ENCODE assay signal across 18 cellular contexts in the genomic region with DNA sequence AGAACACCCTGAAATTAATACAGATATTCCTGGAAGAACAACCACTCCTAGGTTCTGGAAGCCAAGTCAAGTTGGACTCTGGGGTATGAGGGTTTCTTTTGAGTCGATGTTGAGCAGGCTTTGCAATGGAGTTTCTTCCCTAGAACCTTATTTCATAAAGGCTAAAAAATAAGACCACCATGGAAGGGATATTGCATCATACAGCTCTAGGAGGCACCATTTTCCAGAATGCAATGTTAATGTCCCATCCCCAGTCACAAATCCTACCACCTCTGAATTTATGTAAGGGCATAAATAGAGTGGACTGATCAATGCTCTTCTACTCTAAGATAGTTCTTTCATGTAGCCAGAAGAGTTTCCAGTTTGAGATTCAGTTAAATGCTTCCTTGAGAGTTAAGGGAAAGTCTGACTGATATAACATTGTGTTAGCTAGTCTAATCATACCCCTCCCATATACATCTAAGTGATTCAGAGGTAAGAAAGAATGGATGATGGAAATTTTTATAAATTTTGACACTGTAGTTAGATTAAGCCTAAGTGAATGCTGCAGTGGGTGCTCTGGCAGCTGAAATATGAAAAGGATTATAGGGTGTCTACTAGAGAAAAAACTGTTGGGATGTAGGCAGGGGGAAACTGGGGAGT. TPM values are rescaled to one million over a fixed set of nuclear protein-coding genes. Genes with fewer than 3 reads are reported as not detected.
DNase-seq lines count a peak whose midpoint lies in the region; ATAC-seq and TF ChIP-seq lines count a peak whose summit lies in the region.
"Had no signal": no experiment of that assay in that cellular context is flagged by ENCODE, and none has a peak within 500 bp of the region (broad histone marks: within the 10 kb centered on the region; RNA-seq: fewer than 3 reads in every experiment).

No MANE protein-coding gene starts in this region.

- H3K36me3 Mint-ChIP-seq in activated T-cell treated with anti-CD3 and anti-CD28 coated beads, Interleukin-2, amount 50 U/mL, for 72 hours (ENCODE audit: insufficient read depth in 2 of 2): peaks cover 3 to 12% of the 10 kb centered on the region in 2 donors
- H3K36me3 Mint-ChIP-seq in central memory CD8-positive, alpha-beta T cell (ENCODE audit: insufficient read depth): peaks cover 5% of the 10 kb centered on the region
- H3K36me3 Mint-ChIP-seq in stimulated activated naive CD8-positive, alpha-beta T cell treated with anti-CD3 and anti-CD28 coated beads, Interleukin-15, Interleukin-2, amounts not matched to agents 100 ng/mL and 50 ng/mL, for 24 hours (ENCODE audit: low read depth): peaks cover 15% of the 10 kb centered on the region

- no peak for TF ChIP-seq POLR2A in upper lobe of left lung (IDR thresholded peaks at IDR 0.05)

- no peak overlapping the region for H2AFZ ChIP-seq in Karpas-422 (ENCODE audit: low read length)

- H3K4me2 ChIP-seq in Karpas-422 (ENCODE audit: low read depth, low read length, poor library complexity, severe bottlenecking): peak overlapping the region; percentile 62

- H3K4me3 ChIP-seq in Karpas-422 (ENCODE audit: low read length) (no peak overlapping the region), upper lobe of left lung (no peak overlapping the region)
- H3K4me3 ChIP-seq: right atrium auricular region had no signal

- 94 to 100% methylated on average over 1 of the region's 1 CpG for WGBS in upper lobe of left lung, 2 donors

- H3K27me3 Mint-ChIP-seq in activated T-cell treated with anti-CD3 and anti-CD28 coated beads, Interleukin-2, amount 50 U/mL, for 72 hours (ENCODE audit: low read depth): no peaks in the 10 kb centered on the region
- H3K27me3 Mint-ChIP-seq in central memory CD8-positive, alpha-beta T cell: no peaks in the 10 kb centered on the region
- no peaks in the 10 kb centered on the region for H3K27me3 Mint-ChIP-seq in stimulated activated naive CD8-positive, alpha-beta T cell treated with anti-CD3 and anti-CD28 coated beads, Interleukin-15, Interleukin-2, amounts not matched to agents 100 ng/mL and 50 ng/mL, for 24 hours

- H3K36me3 ChIP-seq in Karpas-422 (ENCODE audit: insufficient read depth, low read length) (no peaks in the 10 kb centered on the region; the same call in 1 of the 2 replicates), upper lobe of left lung (no peaks in the 10 kb centered on the region)
- H3K36me3 ChIP-seq: right atrium auricular region had no signal

- no peaks in the 10 kb centered on the region for H3K9me2 ChIP-seq in Karpas-422 (replicated peaks; ENCODE audit: insufficient read depth, low read length)

- no peaks in the 10 kb centered on the region for H3K9me3 ChIP-seq in Karpas-422 (ENCODE audit: low read length)
- no peaks in the 10 kb centered on the region for H3K9me3 ChIP-seq in upper lobe of left lung
- H3K9me3 ChIP-seq: right atrium auricular region had no signal

- H3K27me3 ChIP-seq in Karpas-422 (ENCODE audit: low read length) (no peaks in the 10 kb centered on the region), upper lobe of left lung (no peaks in the 10 kb centered on the region)
- H3K27me3 ChIP-seq: right atrium auricular region had no signal

- no peaks in the 10 kb centered on the region for H3K9me3 Mint-ChIP-seq in activated T-cell treated with anti-CD3 and anti-CD28 coated beads, Interleukin-2, amount 50 U/mL, for 72 hours
- H3K9me3 Mint-ChIP-seq in central memory CD8-positive, alpha-beta T cell: no peaks in the 10 kb centered on the region
- no peaks in the 10 kb centered on the region for H3K9me3 Mint-ChIP-seq in stimulated activated naive CD8-positive, alpha-beta T cell treated with anti-CD3 and anti-CD28 coated beads, Interleukin-15, Interleukin-2, amounts not matched to agents 100 ng/mL and 50 ng/mL, for 24 hours

- H3K27ac ChIP-seq in Karpas-422 (ENCODE audit: low read length): peak overlapping the region; percentile 76
- peak overlapping the region in 2 of 4 donors; percentile 34 to 53 for H3K27ac ChIP-seq in upper lobe of left lung
- H3K27ac ChIP-seq: right atrium auricular region had no signal

- H3K79me2 ChIP-seq in Karpas-422 (ENCODE audit: low read length): peaks cover 87% of the 10 kb centered on the region

- no peak for DNase-seq in activated T-cell treated with anti-CD3 and anti-CD28 coated beads, Interleukin-2, amount 50 U/mL, for 72 hours
- DNase-seq in activated T-cell treated with anti-CD3 and anti-CD28 coated beads, Interleukin-2, amount 50 U/mL, for 48 hours: no peak
- DNase-seq in Karpas-422 (no peak), upper lobe of left lung (no peak)
- no peak for DNase-seq in central memory CD8-positive, alpha-beta T cell (ENCODE audit: low spot score in 2 of 2)
- DNase-seq: activated CD4-positive, CD25-positive, alpha-beta regulatory T cell; central memory CD4-positive, alpha-beta T cell; effector CD8-positive, alpha-beta T cell; left ventricle myocardium superior; NCI-H1092 treated with DMSO at 0.1 percent for 48 hours; NCI-H2107; NCI-H524; stimulated activated naive CD4-positive, alpha-beta T cell treated with Interleukin-2 at 50 U/mL for 16 hours had no signal

- peak overlapping the region; percentile 77 to 81 for H3K4me3 Mint-ChIP-seq in activated T-cell treated with anti-CD3 and anti-CD28 coated beads, Interleukin-2, amount 50 U/mL, for 72 hours
- no peak overlapping the region for H3K4me3 Mint-ChIP-seq in central memory CD8-positive, alpha-beta T cell
- H3K4me3 Mint-ChIP-seq in stimulated activated naive CD8-positive, alpha-beta T cell treated with anti-CD3 and anti-CD28 coated beads, Interleukin-15, Interleukin-2, amounts not matched to agents 100 ng/mL and 50 ng/mL, for 24 hours: peak overlapping the region; percentile 75

- no peak overlapping the region for H3K9ac ChIP-seq in Karpas-422 (ENCODE audit: low read length)

- H3K27ac Mint-ChIP-seq in activated T-cell treated with anti-CD3 and anti-CD28 coated beads, Interleukin-2, amount 50 U/mL, for 72 hours: peak overlapping the region; percentile 83
- peak overlapping the region; percentile 66 for H3K27ac Mint-ChIP-seq in central memory CD8-positive, alpha-beta T cell (ENCODE audit: low read depth)
- peak overlapping the region; percentile 84 for H3K27ac Mint-ChIP-seq in stimulated activated naive CD8-positive, alpha-beta T cell treated with anti-CD3 and anti-CD28 coated beads, Interleukin-15, Interleukin-2, amounts not matched to agents 100 ng/mL and 50 ng/mL, for 24 hours

- no peak for TF ChIP-seq EP300 in upper lobe of left lung (IDR thresholded peaks at IDR 0.05)

- TF ChIP-seq CTCF in upper lobe of left lung (IDR thresholded peaks at IDR 0.05): no peak

- no peaks in the 10 kb centered on the region for H4K20me1 ChIP-seq in Karpas-422 (ENCODE audit: insufficient read depth, low read depth, low read length)

- H3K4me1 ChIP-seq in Karpas-422 (ENCODE audit: low read length) (peaks cover 97% of the 10 kb centered on the region), upper lobe of left lung (peaks cover 0 to 5% (median under 1%) of the 10 kb centered on the region in 4 donors)
- H3K4me1 ChIP-seq: right atrium auricular region had no signal

- peaks cover 86% of the 10 kb centered on the region for H3K4me1 Mint-ChIP-seq in activated T-cell treated with anti-CD3 and anti-CD28 coated beads, Interleukin-2, amount 50 U/mL, for 72 hours (ENCODE audit: low read depth)
- peaks cover 76% of the 10 kb centered on the region for H3K4me1 Mint-ChIP-seq in central memory CD8-positive, alpha-beta T cell
- peaks cover 96% of the 10 kb centered on the region for H3K4me1 Mint-ChIP-seq in stimulated activated naive CD8-positive, alpha-beta T cell treated with anti-CD3 and anti-CD28 coated beads, Interleukin-15, Interleukin-2, amounts not matched to agents 100 ng/mL and 50 ng/mL, for 24 hours (ENCODE audit: low read depth)

- peak; percentile 58 to 61 for ATAC-seq in activated T-cell treated with anti-CD3 and anti-CD28 coated beads, Interleukin-2, amount 50 U/mL, for 72 hours (replicated peaks in 1 of 2)
- ATAC-seq in central memory CD8-positive, alpha-beta T cell (replicated peaks; ENCODE audit: extremely low read depth, poor library complexity, severe bottlenecking): no peak
- ATAC-seq in HG02970 (IDR thresholded peaks at IDR 0.05; ENCODE audit: low FRiP score, unreplicated experiment): no peak
- no peak for ATAC-seq in upper lobe of left lung (ENCODE audit: low FRiP score in 2 of 2)
- no peak for ATAC-seq in HG03135 (IDR thresholded peaks at IDR 0.05; ENCODE audit: unreplicated experiment)
- ATAC-seq: HCT116 had no signal

RNA-seq across cellular contexts. Expression of gene ARHGAP15, which starts 22.0 kb away (rescaled TPM):
- total RNA-seq in activated T-cell treated with anti-CD3 and anti-CD28 coated beads, Interleukin-2, amount 50 U/mL, for 72 hours: 100 to 1,000 TPM in 1 of 2 donors, 10 to 100 TPM in 1; 94.6 to 111 TPM
- total RNA-seq in Karpas-422 (2014; rRNA removed; shearing (Covaris generic); ENCODE audit: low replicate concordance): 65.6 and 82.8 TPM in 2 replicates
- 10 to 100 TPM; 11.9 to 57.6 (median 17.5) TPM for total RNA-seq in upper lobe of left lung

Comparison
In these comparisons a context has a peak if more than half of its experiments do, and no peak if none do; other contexts are left out.
1. ATAC-seq: peak in activated T-cell treated with anti-CD3 and anti-CD28 coated beads, Interleukin-2, amount 50 U/mL, for 72 hours (2 of 2); none in central memory CD8-positive, alpha-beta T cell (single experiment), HG02970 (single experiment), upper lobe of left lung (0 of 2) and HG03135 (single experiment).
2. Peak in every context shown above with its lines, with median percentiles within 50 percentile points of each other: H3K27ac Mint-ChIP-seq.